Comparison of ENCODE assay signal across 21 cellular contexts in the genomic region with DNA sequence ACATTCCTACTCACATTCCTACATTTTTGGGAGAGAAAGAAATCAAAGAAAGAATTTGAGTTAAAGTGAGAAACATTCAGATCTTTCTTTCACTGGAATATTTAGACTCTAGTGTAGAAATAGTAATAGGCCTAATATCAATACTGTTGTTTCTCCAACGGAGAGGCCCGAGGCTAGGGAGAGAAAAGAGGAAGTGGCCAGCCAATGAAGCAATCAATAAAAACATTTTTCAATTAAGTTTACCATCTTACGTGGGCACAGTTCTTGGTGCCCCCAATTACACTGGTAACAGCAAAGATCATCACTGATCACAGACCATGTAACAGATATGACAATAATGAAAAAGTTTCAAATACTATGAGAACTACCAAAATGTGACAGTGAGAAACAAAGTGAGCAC.
"Had no signal": no experiment of that assay in that cellular context is flagged by ENCODE, and none has a peak within 500 bp of the region (broad histone marks: within the 10 kb centered on the region; RNA-seq: fewer than 3 reads in every experiment).

No MANE protein-coding gene starts in this region.

- H3K27ac Mint-ChIP-seq: activated B cell treated with CpG ODN at 0.5 μM for 24 hours; activated CD8-positive, alpha-beta memory T cell treated with anti-CD3 and anti-CD28 coated beads, Interleukin-2, amount 10 ng/mL, durations not matched to agents 7 days and 5 days; activated CD8-positive, alpha-beta T cell treated with anti-CD3 and anti-CD28 coated beads, Interleukin-2, amount 10 ng/mL, durations not matched to agents 7 days and 5 days; activated naive CD4-positive, alpha-beta T cell treated with anti-CD3 and anti-CD28 coated beads, Interleukin-2, amount 50 U/mL, for 24 hours; activated naive CD8-positive, alpha-beta T cell treated with anti-CD3 and anti-CD28 coated beads, Interleukin-2, amount 50 U/mL, for 24 hours; activated T-helper 2 cell treated with anti-CD3 and anti-CD28 coated beads, Interferon-gamma antibody, Interleukin-2, Interleukin-4, amounts not matched to agents 10 μg/mL and 5 μg/mL and 100 μg/mL, durations not matched to agents 14 hours and 24 hours and 36 hours; natural killer cell treated with Interleukin-12 subunit alpha and Interleukin-12 subunit beta and Interleukin-15 and Interleukin-18, amount 100 ng/mL, for 72 hours had no signal

- H3K4me3 Mint-ChIP-seq: activated B cell treated with CpG ODN at 0.5 μM for 24 hours; activated CD8-positive, alpha-beta memory T cell treated with anti-CD3 and anti-CD28 coated beads, Interleukin-2, amount 10 ng/mL, durations not matched to agents 7 days and 5 days; activated CD8-positive, alpha-beta T cell treated with anti-CD3 and anti-CD28 coated beads, Interleukin-2, amount 10 ng/mL, durations not matched to agents 7 days and 5 days; activated naive CD4-positive, alpha-beta T cell treated with anti-CD3 and anti-CD28 coated beads, Interleukin-2, amount 50 U/mL, for 24 hours; activated naive CD8-positive, alpha-beta T cell treated with anti-CD3 and anti-CD28 coated beads, Interleukin-2, amount 50 U/mL, for 24 hours; natural killer cell treated with Interleukin-12 subunit alpha and Interleukin-12 subunit beta and Interleukin-15 and Interleukin-18, amount 100 ng/mL, for 72 hours had no signal

- DNase-seq: activated B cell treated with CpG ODN at 0.5 μM for 24 hours; activated CD8-positive, alpha-beta memory T cell treated with anti-CD3 and anti-CD28 coated beads, Interleukin-2, amount 10 ng/mL, durations not matched to agents 7 days and 5 days; activated CD8-positive, alpha-beta T cell treated with anti-CD3 and anti-CD28 coated beads, Interleukin-2, amount 10 ng/mL, durations not matched to agents 7 days and 5 days; activated naive CD8-positive, alpha-beta T cell treated with anti-CD3 and anti-CD28 coated beads, Interleukin-2, amount 50 U/mL, for 24 hours; activated T-cell treated with anti-CD3 and anti-CD28 coated beads, Interleukin-2, amount 50 U/mL, for 48 hours; dorsolateral prefrontal cortex; effector memory CD4-positive, alpha-beta T cell; gastrocnemius medialis; glutamatergic neuron; left lung; lower lobe of right lung; mucosa of descending colon; posterior cingulate gyrus; right lobe of liver; stimulated activated CD4-positive, alpha-beta T cell treated with anti-CD3 and anti-CD28 coated beads, Interleukin-2, amount 100 ng/mL, for 48 hours; stimulated activated naive CD4-positive, alpha-beta T cell treated with Interleukin-2 at 50 U/mL for 16 hours had no signal

- H3K9me3 ChIP-seq: gastrocnemius medialis, left lung, lower lobe of right lung, right lobe of liver had no signal

- H3K36me3 Mint-ChIP-seq: activated CD8-positive, alpha-beta memory T cell treated with anti-CD3 and anti-CD28 coated beads, Interleukin-2, amount 10 ng/mL, durations not matched to agents 7 days and 5 days; activated naive CD4-positive, alpha-beta T cell treated with anti-CD3 and anti-CD28 coated beads, Interleukin-2, amount 50 U/mL, for 24 hours; natural killer cell treated with Interleukin-12 subunit alpha and Interleukin-12 subunit beta and Interleukin-15 and Interleukin-18, amount 100 ng/mL, for 72 hours had no signal

- H3K36me3 ChIP-seq: gastrocnemius medialis, left lung, lower lobe of right lung, right lobe of liver, tibial nerve had no signal

- H3K27ac ChIP-seq: coronary artery, dorsolateral prefrontal cortex, gastrocnemius medialis, left lung, lower lobe of right lung, right lobe of liver, tibial nerve had no signal

- H3K27me3 Mint-ChIP-seq: activated B cell treated with CpG ODN at 0.5 μM for 24 hours; activated CD8-positive, alpha-beta memory T cell treated with anti-CD3 and anti-CD28 coated beads, Interleukin-2, amount 10 ng/mL, durations not matched to agents 7 days and 5 days; activated naive CD4-positive, alpha-beta T cell treated with anti-CD3 and anti-CD28 coated beads, Interleukin-2, amount 50 U/mL, for 24 hours; activated naive CD8-positive, alpha-beta T cell treated with anti-CD3 and anti-CD28 coated beads, Interleukin-2, amount 50 U/mL, for 24 hours; natural killer cell treated with Interleukin-12 subunit alpha and Interleukin-12 subunit beta and Interleukin-15 and Interleukin-18, amount 100 ng/mL, for 72 hours had no signal

- H3K4me1 ChIP-seq: gastrocnemius medialis, left lung, lower lobe of right lung, right lobe of liver, tibial nerve had no signal

- H3K4me3 ChIP-seq: coronary artery, dorsolateral prefrontal cortex, gastrocnemius medialis, left lung, lower lobe of right lung, mucosa of descending colon, right lobe of liver, tibial nerve had no signal

- H3K4me1 Mint-ChIP-seq: activated B cell treated with CpG ODN at 0.5 μM for 24 hours; activated CD8-positive, alpha-beta memory T cell treated with anti-CD3 and anti-CD28 coated beads, Interleukin-2, amount 10 ng/mL, durations not matched to agents 7 days and 5 days; activated naive CD4-positive, alpha-beta T cell treated with anti-CD3 and anti-CD28 coated beads, Interleukin-2, amount 50 U/mL, for 24 hours; activated naive CD8-positive, alpha-beta T cell treated with anti-CD3 and anti-CD28 coated beads, Interleukin-2, amount 50 U/mL, for 24 hours had no signal

- H3K27me3 ChIP-seq: dorsolateral prefrontal cortex, gastrocnemius medialis, left lung, right lobe of liver, tibial nerve had no signal

- ATAC-seq: activated CD8-positive, alpha-beta memory T cell treated with anti-CD3 and anti-CD28 coated beads, Interleukin-2, amount 10 ng/mL, durations not matched to agents 7 days and 5 days; activated CD8-positive, alpha-beta T cell treated with anti-CD3 and anti-CD28 coated beads, Interleukin-2, amount 10 ng/mL, durations not matched to agents 7 days and 5 days; activated naive CD8-positive, alpha-beta T cell treated with anti-CD3 and anti-CD28 coated beads, Interleukin-2, amount 50 U/mL, for 24 hours; gastrocnemius medialis; lower lobe of right lung; mucosa of descending colon; natural killer cell treated with Interleukin-12 subunit alpha and Interleukin-12 subunit beta and Interleukin-15 and Interleukin-18, amount 100 ng/mL, for 72 hours; right lobe of liver had no signal
